In the genomic region with DNA sequence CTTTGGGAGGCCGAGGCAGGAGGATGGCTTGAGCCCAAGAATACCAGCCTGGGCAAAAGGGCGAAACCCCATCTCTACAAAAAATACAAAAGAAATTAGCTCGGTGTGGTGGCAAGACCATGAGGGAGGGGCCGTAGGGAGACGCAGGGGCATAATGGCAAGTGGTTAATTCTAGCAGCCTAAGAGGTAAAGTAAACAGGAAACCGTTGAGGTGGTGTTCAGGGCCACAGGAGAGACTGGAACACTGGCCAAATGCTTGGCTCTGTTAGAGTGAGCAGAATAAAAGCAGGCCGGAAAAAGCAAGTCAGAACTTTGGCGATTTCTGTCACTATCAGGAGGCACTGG, we compare ENCODE assay signal across 1 cellular context.
TF ChIP-seq lines count a peak whose summit lies in the region.

No MANE protein-coding gene starts in this region.

TF ChIP-seq in SK-N-SH treated with all-trans-retinoic acid at 6 μM for 48 hours, 23 proteins besides CTCF, POLR2A, EP300 and RAD21 (continued from another document):
- no peak for TF ChIP-seq CSDC2 (CRISPR knock-in tag; IDR thresholded peaks at IDR 0.05)
- TF ChIP-seq BACH2 (CRISPR knock-in tag; IDR thresholded peaks at IDR 0.05; ENCODE audit: borderline replicate concordance), result no peak
- no peak for TF ChIP-seq GLIS3 (CRISPR knock-in tag; IDR thresholded peaks at IDR 0.05)
- no peak for TF ChIP-seq TOX (CRISPR knock-in tag; IDR thresholded peaks at IDR 0.05; ENCODE audit: borderline replicate concordance)
- TF ChIP-seq ISL1 (CRISPR knock-in tag; IDR thresholded peaks at IDR 0.05), result no peak
TF ChIP-seq in SK-N-SH treated with all-trans-retinoic acid at 6 μM for 48 hours: peak in this region for 0.
